In genomic region chr7:2313450-2314208, GRCh38 we compare ENCODE assay signal across 8 cellular contexts. TPM values are rescaled to one million over a fixed set of nuclear protein-coding genes. Genes with fewer than 3 reads are reported as not detected.
DNase-seq lines count a peak whose midpoint lies in the region; ATAC-seq and TF ChIP-seq lines count a peak whose summit lies in the region.

No MANE protein-coding gene starts in this region.

- intact Hi-C loops in right cardiac atrium (cut with DNase I), result no loop called here
- intact Hi-C loops in sigmoid colon (cut with DNase I), result loop anchor here (5.0 kb wide), 1 partner anchor 71 kb away; the partner anchor contains the start of genes MRM2 and NUDT1

- H3K9me3 Mint-ChIP-seq in activated naive CD4-positive, alpha-beta T cell treated with anti-CD3 and anti-CD28 coated beads, Interleukin-2, amount 50 U/mL, for 72 hours, result no peaks in the 10 kb centered on the region

- H3K27ac Mint-ChIP-seq in activated naive CD4-positive, alpha-beta T cell treated with anti-CD3 and anti-CD28 coated beads, Interleukin-2, amount 50 U/mL, for 72 hours, result peak overlapping the region; percentile 89 to 90

- no peaks in the 10 kb centered on the region for H3K9me3 ChIP-seq in right cardiac atrium (ENCODE audit: control insufficient read depth, low read length)
- H3K9me3 ChIP-seq in sigmoid colon, result no peaks in the 10 kb centered on the region

- ATAC-seq in GM18505 (IDR thresholded peaks at IDR 0.05; ENCODE audit: unreplicated experiment) (peak; percentile 5), HG03571 (IDR thresholded peaks at IDR 0.05; ENCODE audit: unreplicated experiment) (peak; percentile 1), right cardiac atrium (no peak)
- peak; percentile 1 to 40 for ATAC-seq in activated naive CD4-positive, alpha-beta T cell treated with anti-CD3 and anti-CD28 coated beads, Interleukin-2, amount 50 U/mL, for 72 hours

- H3K27ac ChIP-seq in right cardiac atrium (ENCODE audit: low read length) (peak overlapping the region; percentile 74), sigmoid colon (peak overlapping the region; percentile 72 to 78 (median 77))

- 24% methylated on average over 42 of the region's 42 CpGs for WGBS in right cardiac atrium
- WGBS in sigmoid colon, 2 donors, result 17 to 20% methylated on average over 42 of the region's 42 CpGs

- H3K27me3 ChIP-seq in right cardiac atrium (ENCODE audit: control insufficient read depth, insufficient read depth), result no peaks in the 10 kb centered on the region
- H3K27me3 ChIP-seq in sigmoid colon, result no peaks in the 10 kb centered on the region

- peak; percentile 38 for DNase-seq in A172 (ENCODE audit: low spot score)
- peak in 1 of 2 donors; percentile 5 for DNase-seq in activated naive CD4-positive, alpha-beta T cell treated with anti-CD3 and anti-CD28 coated beads, Interleukin-2, amount 50 U/mL, for 72 hours (ENCODE audit: low spot score in 2 of 2)
- no peak for DNase-seq in right cardiac atrium
- DNase-seq in sigmoid colon, result peak; percentile 76
- no peak for DNase-seq in NCI-H446 (lab: John Stamatoyannopoulos, UW)
- no peak for DNase-seq in NCI-H2081 (lab: John Stamatoyannopoulos, UW)

- no peaks in the 10 kb centered on the region for H3K36me3 ChIP-seq in sigmoid colon

- H3K4me3 ChIP-seq in right cardiac atrium (ENCODE audit: low read length) (peak overlapping the region; percentile 89), sigmoid colon (peak overlapping the region; percentile 69 to 97 (median 89))

- H3K4me1 ChIP-seq in right cardiac atrium (ENCODE audit: control insufficient read depth, insufficient read depth, low read length), result no peaks in the 10 kb centered on the region
- H3K4me1 ChIP-seq in sigmoid colon, result peaks cover 0 to 12% (median 8%) of the 10 kb centered on the region in 4 donors

- TF ChIP-seq EP300 in sigmoid colon (IDR thresholded peaks at IDR 0.05), result no peak

- TF ChIP-seq POLR2A in GM18505 (IDR thresholded peaks at IDR 0.05; ENCODE audit: borderline replicate concordance, extremely low read depth, insufficient read depth, insufficient read length), result no peak
- no peak for TF ChIP-seq POLR2A in sigmoid colon (IDR thresholded peaks at IDR 0.05)

- H3K36me3 Mint-ChIP-seq in activated naive CD4-positive, alpha-beta T cell treated with anti-CD3 and anti-CD28 coated beads, Interleukin-2, amount 50 U/mL, for 72 hours, result peaks cover 0 to 5% of the 10 kb centered on the region in 2 donors

- TF ChIP-seq CTCF in sigmoid colon (IDR thresholded peaks at IDR 0.05), result no peak

RNA-seq across cellular contexts. Expression of gene SNX8, which starts 0.6 kb away (rescaled TPM):
- 27.2 and 36.2 TPM in 2 replicates for total RNA-seq in A172 (2014; rRNA removed; shearing (Covaris generic))
- 10 to 100 TPM; 35.6 to 36.1 TPM for total RNA-seq in activated naive CD4-positive, alpha-beta T cell treated with anti-CD3 and anti-CD28 coated beads, Interleukin-2, amount 50 U/mL, for 72 hours
- total RNA-seq in right cardiac atrium (10 to 100 TPM; 34.0 to 44.5 (median 39.7) TPM), sigmoid colon (10 to 100 TPM in 2 of 4 donors, 1 to 10 TPM in 2; 5.3 to 14.0 (median 8.5) TPM)
- polyA plus RNA-seq in right cardiac atrium (32.3 TPM), sigmoid colon (10 to 100 TPM in 2 of 3 donors, 1 to 10 TPM in 1; 7.2 to 23.1 (median 10.2) TPM)

RNA-seq across cellular contexts. Expression of gene EIF3B, which starts 41.0 kb away (rescaled TPM):
- 228 and 229 TPM in 2 replicates for total RNA-seq in A172 (2014; rRNA removed; shearing (Covaris generic))
- 100 to 1,000 TPM; 130 to 260 TPM for total RNA-seq in activated naive CD4-positive, alpha-beta T cell treated with anti-CD3 and anti-CD28 coated beads, Interleukin-2, amount 50 U/mL, for 72 hours
- total RNA-seq in right cardiac atrium (10 to 100 TPM; 64.9 to 81.7 (median 72.8) TPM), sigmoid colon (100 to 1,000 TPM in 2 of 4 donors, 10 to 100 TPM in 2; 89.2 to 125 (median 103) TPM)
- polyA plus RNA-seq in right cardiac atrium (40.7 TPM), sigmoid colon (100 to 1,000 TPM in 1 of 3 donors, 10 to 100 TPM in 2; 37.9 to 107 (median 47.4) TPM)

Comparison
In these comparisons a context has a peak if more than half of its experiments do, and no peak if none do; other contexts are left out.
1. DNase-seq: peak in A172 (single experiment) and sigmoid colon (single experiment); none in right cardiac atrium (0 of 3), NCI-H446 (0 of 2) and NCI-H2081 (0 of 2).
2. ATAC-seq: peak in GM18505 (single experiment), HG03571 (single experiment) and activated naive CD4-positive, alpha-beta T cell treated with anti-CD3 and anti-CD28 coated beads, Interleukin-2, amount 50 U/mL, for 72 hours (2 of 2); none in right cardiac atrium (0 of 2).